Comparison of ENCODE assay signal across 9 cellular contexts in genomic region chr13:110726726-110727125, GRCh38. TPM values are rescaled to one million over a fixed set of nuclear protein-coding genes. Genes with fewer than 3 reads are reported as not detected.
DNase-seq lines count a peak whose midpoint lies in the region; ATAC-seq and TF ChIP-seq lines count a peak whose summit lies in the region.
"Had no signal": no experiment of that assay in that cellular context is flagged by ENCODE, and none has a peak within 500 bp of the region (broad histone marks: within the 10 kb centered on the region; RNA-seq: fewer than 3 reads in every experiment).

No MANE protein-coding gene starts in this region.

- CTCF ChIA-PET in activated B cell treated with CpG ODN at 0.5 μM for 24 hours (lab: Charles Lee) = no interaction called here
- CTCF ChIA-PET in A673 (lab: Charles Lee) = no interaction called here
- CTCF ChIA-PET in MCF 10A (lab: Yijun Ruan, JAX) = no interaction called here

- H3K4me2 ChIP-seq in BLaER1 treated with 17β-estradiol and CSF1 and Interleukin-3, amounts not matched to agents 10 nM and 100 nM = peak overlapping the region; percentile 39 to 79 (median 52)

- BruUV-seq in A673 (replicated peaks; lab: Mats Ljungman, UMichigan) (no TSS peak), MCF 10A (replicated peaks; lab: Mats Ljungman, UMichigan) (no TSS peak)

- H3K4me3 Mint-ChIP-seq in activated B cell treated with CpG ODN at 0.5 μM for 24 hours (peak overlapping the region; percentile 4), MCF 10A (ENCODE audit: unreplicated experiment) (no peak overlapping the region)

- DNase-seq in activated B cell treated with CpG ODN at 0.5 μM for 24 hours (no peak), lower lobe of right lung (no peak), A673 (ENCODE audit: low spot score) (no peak), COLO829 (ENCODE audit: low spot score) (no peak), MCF 10A (ENCODE audit: unreplicated experiment) (no peak)

- peaks cover 30% of the 10 kb centered on the region for H3K4me1 Mint-ChIP-seq in activated B cell treated with CpG ODN at 0.5 μM for 24 hours
- H3K4me1 Mint-ChIP-seq in MCF 10A (ENCODE audit: insufficient read depth, unreplicated experiment) = no peaks in the 10 kb centered on the region

- H3K27ac Mint-ChIP-seq in activated B cell treated with CpG ODN at 0.5 μM for 24 hours (peak overlapping the region; percentile 76), MCF 10A (ENCODE audit: low read depth, unreplicated experiment) (no peak overlapping the region)

- H4K20me1 ChIP-seq in BLaER1 treated with 17β-estradiol and CSF1 and Interleukin-3, amounts not matched to agents 10 nM and 100 nM = peaks cover under 1 to 25% (median 13%) of the 10 kb centered on the region in 11 experiments; a peak in 14 of 22 replicates

- no peaks in the 10 kb centered on the region for H3K27me3 ChIP-seq in BLaER1 treated with 17β-estradiol and CSF1 and Interleukin-3, amounts not matched to agents 10 nM and 100 nM
- H3K27me3 ChIP-seq in lower lobe of right lung (ENCODE audit: low read depth) (no peaks in the 10 kb centered on the region), A673 (replicated peaks; ENCODE audit: insufficient read depth, low read depth, low read length, poor library complexity) (no peaks in the 10 kb centered on the region)

- no peaks in the 10 kb centered on the region for H3K27me3 Mint-ChIP-seq in activated B cell treated with CpG ODN at 0.5 μM for 24 hours
- H3K27me3 Mint-ChIP-seq in MCF 10A (ENCODE audit: insufficient read depth, unreplicated experiment) = no peaks in the 10 kb centered on the region

- ATAC-seq in HG02870 (IDR thresholded peaks at IDR 0.05; ENCODE audit: unreplicated experiment) (peak; percentile 78), activated B cell treated with CpG ODN at 0.5 μM for 24 hours (ENCODE audit: low read depth) (peak; percentile 71), lower lobe of right lung (peak; percentile 32 to 54), HG02610 (IDR thresholded peaks at IDR 0.05; ENCODE audit: unreplicated experiment) (no peak)

- peaks cover 0 to 13% (median 0%) of the 10 kb centered on the region in 11 experiments; a peak in 7 of 22 replicates for H3K9me3 ChIP-seq in BLaER1 treated with 17β-estradiol and CSF1 and Interleukin-3, amounts not matched to agents 10 nM and 100 nM (replicated peaks in 1 of 11)
- H3K9me3 ChIP-seq in lower lobe of right lung = no peaks in the 10 kb centered on the region
- H3K9me3 ChIP-seq in A673 (ENCODE audit: low read depth, low read length, poor library complexity, severe bottlenecking) = no peaks in the 10 kb centered on the region

- POLR2A ChIA-PET in activated B cell treated with CpG ODN at 0.5 μM for 24 hours (lab: Charles Lee) (no interaction called here), A673 (lab: Charles Lee; ENCODE audit: low non-redundant PET) (no interaction called here), MCF 10A (lab: Yijun Ruan, JAX) (no interaction called here)

- H3K9ac ChIP-seq in BLaER1 treated with 17β-estradiol and CSF1 and Interleukin-3, amounts not matched to agents 10 nM and 100 nM = no peak overlapping the region

- H3K36me3 ChIP-seq in BLaER1 treated with 17β-estradiol and CSF1 and Interleukin-3, amounts not matched to agents 10 nM and 100 nM = peaks cover 6 to 25% (median 14%) of the 10 kb centered on the region in 11 experiments; a peak in 20 of 22 replicates
- peaks cover under 1% of the 10 kb centered on the region for H3K36me3 ChIP-seq in lower lobe of right lung
- H3K36me3 ChIP-seq in A673 (ENCODE audit: insufficient read depth, low read length, poor library complexity, severe bottlenecking) = no peaks in the 10 kb centered on the region

- H3K4me1 ChIP-seq in BLaER1 treated with 17β-estradiol and CSF1 and Interleukin-3, amounts not matched to agents 10 nM and 100 nM = peaks cover 23 to 43% (median 39%) of the 10 kb centered on the region in 10 experiments
- H3K4me1 ChIP-seq in lower lobe of right lung (no peaks in the 10 kb centered on the region), A673 (ENCODE audit: insufficient read depth, low read length, poor library complexity, severe bottlenecking) (no peaks in the 10 kb centered on the region)

- H3K4me3 ChIP-seq in BLaER1 treated with 17β-estradiol and CSF1 and Interleukin-3, amounts not matched to agents 10 nM and 100 nM = no peak overlapping the region
- no peak overlapping the region for H3K4me3 ChIP-seq in lower lobe of right lung
- no peak overlapping the region for H3K4me3 ChIP-seq in A673 (ENCODE audit: low read depth, low read length, poor library complexity, severe bottlenecking)

- H3K9me3 Mint-ChIP-seq in activated B cell treated with CpG ODN at 0.5 μM for 24 hours (no peaks in the 10 kb centered on the region), MCF 10A (ENCODE audit: unreplicated experiment) (no peaks in the 10 kb centered on the region)

- peak overlapping the region in 4 of 11 experiments; percentile 2 to 43 (median 19); a peak in 2 of 22 replicates for H3K27ac ChIP-seq in BLaER1 treated with 17β-estradiol and CSF1 and Interleukin-3, amounts not matched to agents 10 nM and 100 nM
- H3K27ac ChIP-seq in lower lobe of right lung = no peak overlapping the region
- H3K27ac ChIP-seq in A673 (ENCODE audit: low read depth, low read length, poor library complexity, severe bottlenecking) = no peak overlapping the region
- H3K27ac ChIP-seq: epithelial cell of prostate had no signal

- intact Hi-C loops in activated B cell treated with CpG ODN at 0.5 μM for 24 hours (cut with micrococcal nuclease) = loop anchor here (1.0 kb wide), 1 partner anchor 11 kb away; no protein-coding TSS in a partner anchor
- intact Hi-C loops in lower lobe of right lung (cut with DNase I) = no loop called here
- intact Hi-C loops in A673 (cut with micrococcal nuclease; ENCODE audit: unreplicated experiment) = no loop called here
- intact Hi-C loops in MCF 10A (cut with micrococcal nuclease) = no loop called here

- TF ChIP-seq CTCF in activated B cell treated with CpG ODN at 0.5 μM for 24 hours (IDR thresholded peaks at IDR 0.05) (no peak), lower lobe of right lung (IDR thresholded peaks at IDR 0.05) (no peak), A673 (conservative IDR thresholded peaks at IDR 0.05; ENCODE audit: low read depth, low read length) (no peak), MCF 10A (IDR thresholded peaks at IDR 0.05; ENCODE audit: unreplicated experiment) (no peak)

- H3K36me3 Mint-ChIP-seq in activated B cell treated with CpG ODN at 0.5 μM for 24 hours (ENCODE audit: low read depth) (peaks cover 20% of the 10 kb centered on the region), MCF 10A (ENCODE audit: insufficient read depth, unreplicated experiment) (peaks cover 7% of the 10 kb centered on the region)

RNA-seq across cellular contexts. Expression of gene ING1, which starts 13.2 kb away (rescaled TPM):
- total RNA-seq in activated B cell treated with CpG ODN at 0.5 μM for 24 hours (14.3 and 15.3 TPM in 2 replicates), lower lobe of right lung (9.7 TPM), A673 (2021) (19.3 and 22.0 TPM in 2 replicates), MCF 10A (2022) (7.4 and 10.0 TPM in 2 replicates)

RNA-seq across cellular contexts. Expression of gene CARS2, which starts 20.8 kb away (rescaled TPM):
- total RNA-seq in activated B cell treated with CpG ODN at 0.5 μM for 24 hours (90.1 and 115 TPM in 2 replicates), lower lobe of right lung (70.3 TPM), A673 (2021) (66.3 and 71.4 TPM in 2 replicates), MCF 10A (2022) (104 and 121 TPM in 2 replicates)
